ENCODE assay signal across 18 cellular contexts in genomic region chr9:121239851-121240250, GRCh38.
"Had no signal": no experiment of that assay in that cellular context is flagged by ENCODE, and none has a peak within 500 bp of the region (broad histone marks: within the 10 kb centered on the region; RNA-seq: fewer than 3 reads in every experiment).

No MANE protein-coding gene starts in this region.

- H3K27me3 ChIP-seq: dorsolateral prefrontal cortex, esophagus muscularis mucosa, gastrocnemius medialis, heart right ventricle, left lung had no signal

- ATAC-seq: gastrocnemius medialis, left lung, lower lobe of right lung had no signal

- H3K4me1 ChIP-seq: gastrocnemius medialis, lower lobe of right lung had no signal

- H3K9me3 ChIP-seq: esophagus muscularis mucosa, lower lobe of right lung had no signal

- H3K36me3 ChIP-seq: esophagus muscularis mucosa, gastrocnemius medialis, heart right ventricle, lower lobe of right lung had no signal

- H3K4me3 ChIP-seq: coronary artery, dorsolateral prefrontal cortex, esophagus muscularis mucosa, gastrocnemius medialis, heart right ventricle, left lung, lower lobe of right lung had no signal

- DNase-seq: dermis blood vessel endothelial cell; dorsolateral prefrontal cortex; effector CD4-positive, alpha-beta T cell; effector memory CD4-positive, alpha-beta T cell; foreskin melanocyte; gastrocnemius medialis; glutamatergic neuron; head of caudate nucleus; heart right ventricle; hippocampal formation; left cardiac atrium; left lung; left ventricle myocardium superior; lower lobe of right lung; mesenchymal stem cell; midbrain had no signal

- H3K27ac ChIP-seq: coronary artery, dorsolateral prefrontal cortex, gastrocnemius medialis, left lung, lower lobe of right lung had no signal
